In genomic region chr17:7328009-7328408, GRCh38 we compare ENCODE assay signal across 9 cellular contexts. TPM values are rescaled to one million over a fixed set of nuclear protein-coding genes. Genes with fewer than 3 reads are reported as not detected.
DNase-seq lines count a peak whose midpoint lies in the region; ATAC-seq and TF ChIP-seq lines count a peak whose summit lies in the region.
"Had no signal": no experiment of that assay in that cellular context is flagged by ENCODE, and none has a peak within 500 bp of the region (broad histone marks: within the 10 kb centered on the region; RNA-seq: fewer than 3 reads in every experiment).

No MANE protein-coding gene starts in this region.

- no peak overlapping the region for H3K27ac ChIP-seq in OCI-LY1 (ENCODE audit: low read depth, low read length, poor library complexity, severe bottlenecking)

- peaks cover 4% of the 10 kb centered on the region for H3K36me3 Mint-ChIP-seq in progenitor cell of endocrine pancreas (ENCODE audit: insufficient read depth)

- no peak overlapping the region for H2AFZ ChIP-seq in OCI-LY1 (ENCODE audit: low read length)

- H3K27ac Mint-ChIP-seq in progenitor cell of endocrine pancreas, result peak overlapping the region; percentile 97

- H3K27me3 ChIP-seq in GM06990 (replicated peaks; ENCODE audit: control insufficient read depth, insufficient read depth, low read length) (no peaks in the 10 kb centered on the region), OCI-LY1 (ENCODE audit: insufficient read depth, low read length) (no peaks in the 10 kb centered on the region), endocrine pancreas (ENCODE audit: control insufficient read depth, insufficient read depth, low read length) (no peaks in the 10 kb centered on the region)

- no peaks in the 10 kb centered on the region for H3K9me3 Mint-ChIP-seq in progenitor cell of endocrine pancreas (ENCODE audit: low read depth)

- no peak for TF ChIP-seq CTCF in GM06990 (IDR thresholded peaks at IDR 0.05; ENCODE audit: insufficient read depth, low read length, poor library complexity, severe bottlenecking)
- no peak for TF ChIP-seq CTCF in OCI-LY1 (IDR thresholded peaks at IDR 0.05; ENCODE audit: low read length)
- no peak for TF ChIP-seq CTCF in progenitor cell of endocrine pancreas (IDR thresholded peaks at IDR 0.05; ENCODE audit: unreplicated experiment)

- no peaks in the 10 kb centered on the region for H3K9me2 ChIP-seq in OCI-LY1 (ENCODE audit: low read depth, low read length)

- H4K20me1 ChIP-seq in OCI-LY1 (ENCODE audit: insufficient read depth, low read length), result no peaks in the 10 kb centered on the region

- H3K79me2 ChIP-seq in OCI-LY1 (ENCODE audit: insufficient read depth, low read length), result no peaks in the 10 kb centered on the region

- peak overlapping the region; percentile 94 for H3K9ac ChIP-seq in OCI-LY1 (ENCODE audit: low read length)
- peak overlapping the region; percentile 22 for H3K9ac ChIP-seq in endocrine pancreas (ENCODE audit: control insufficient read depth, insufficient read depth, low read length)

- peaks cover 11% of the 10 kb centered on the region for H3K4me1 Mint-ChIP-seq in progenitor cell of endocrine pancreas (ENCODE audit: low read depth)

- no peaks in the 10 kb centered on the region for H3K27me3 Mint-ChIP-seq in progenitor cell of endocrine pancreas

- H3K36me3 ChIP-seq in GM06990 (ENCODE audit: control insufficient read depth, insufficient read depth, low read length) (peaks cover 21% of the 10 kb centered on the region), OCI-LY1 (ENCODE audit: insufficient read depth, low read length) (peaks cover 35% of the 10 kb centered on the region), endocrine pancreas (ENCODE audit: control insufficient read depth, insufficient read depth, low read length) (peaks cover 2% of the 10 kb centered on the region)

- H3F3A ChIP-seq in OCI-LY1 (ENCODE audit: insufficient read depth, low read length), result no peaks in the 10 kb centered on the region

- intact Hi-C loops in posterior vena cava (cut with DNase I) (no loop called here), Right ventricle myocardium inferior (cut with DNase I) (loop anchor here (10.0 kb wide), 1 partner anchor 257 kb away; the partner anchor contains the start of gene MPDU1)

- H3K9me3 ChIP-seq in OCI-LY1 (ENCODE audit: low read length), result no peaks in the 10 kb centered on the region
- H3K9me3 ChIP-seq in endocrine pancreas (ENCODE audit: control insufficient read depth, low read length), result no peaks in the 10 kb centered on the region

- DNase-seq in GM06990 (ENCODE audit: extremely low read depth, insufficient read length), result no peak
- DNase-seq in progenitor cell of endocrine pancreas (ENCODE audit: low spot score, unreplicated experiment), result no peak
- DNase-seq in posterior vena cava (ENCODE audit: low spot score), result no peak
- DNase-seq in Right ventricle myocardium inferior (ENCODE audit: missing footprints), result no peak
- DNase-seq: NCI-H226 had no signal

- H3K4me1 ChIP-seq in OCI-LY1 (ENCODE audit: insufficient read depth, low read length, severe bottlenecking) (peaks cover 34% of the 10 kb centered on the region), endocrine pancreas (ENCODE audit: control insufficient read depth, insufficient read depth, low read length) (no peaks in the 10 kb centered on the region)

- peak overlapping the region; percentile 95 for H3K4me3 Mint-ChIP-seq in progenitor cell of endocrine pancreas (ENCODE audit: low read depth)

- H3K4me2 ChIP-seq in OCI-LY1 (ENCODE audit: low read length), result peak overlapping the region; percentile 82

- no peak for ATAC-seq in GM21360 (IDR thresholded peaks at IDR 0.05; ENCODE audit: unreplicated experiment)
- no peak for ATAC-seq in HG03045 (IDR thresholded peaks at IDR 0.05; ENCODE audit: unreplicated experiment)
- ATAC-seq in Right ventricle myocardium inferior, result no peak

- H3K4me3 ChIP-seq in GM06990 (replicated peaks; ENCODE audit: low read depth, low read length) (peak overlapping the region; percentile 81), OCI-LY1 (ENCODE audit: low read depth, low read length, poor library complexity, severe bottlenecking) (peak overlapping the region; percentile 98), endocrine pancreas (ENCODE audit: control insufficient read depth, insufficient read depth, low read length) (no peak overlapping the region)

RNA-seq across cellular contexts. Expression of gene NEURL4, which starts 1.1 kb away (rescaled TPM):
- total RNA-seq in progenitor cell of endocrine pancreas, result 75.2 TPM in 2 replicates
- total RNA-seq in posterior vena cava, result 10 to 100 TPM; 20.0 to 22.8 TPM
- total RNA-seq in Right ventricle myocardium inferior, result 30.8 TPM

RNA-seq across cellular contexts. Expression of gene ACAP1, which starts 8.3 kb away (rescaled TPM):
- total RNA-seq in progenitor cell of endocrine pancreas (1.0 TPM in 1 of 2 replicates, not detected in the other), posterior vena cava (10 to 100 TPM; 11.9 to 15.2 TPM), Right ventricle myocardium inferior (14.0 TPM)

RNA-seq across cellular contexts. Expression of gene GPS2, which starts 12.8 kb away (rescaled TPM):
- total RNA-seq in progenitor cell of endocrine pancreas (77.1 and 81.1 TPM in 2 replicates), posterior vena cava (10 to 100 TPM; 47.0 to 47.9 TPM), Right ventricle myocardium inferior (70.3 TPM)

RNA-seq across cellular contexts. Expression of gene EIF5A, which starts 20.6 kb away (rescaled TPM):
- total RNA-seq in progenitor cell of endocrine pancreas, result 323 and 338 TPM in 2 replicates
- total RNA-seq in posterior vena cava, result 100 to 1,000 TPM; 275 to 328 TPM
- 326 TPM for total RNA-seq in Right ventricle myocardium inferior

RNA-seq across cellular contexts. Expression of gene KCTD11, which starts 24.0 kb away (rescaled TPM):
- total RNA-seq in progenitor cell of endocrine pancreas (11.3 and 12.4 TPM in 2 replicates), posterior vena cava (10 to 100 TPM in 1 of 2 donors, 1 to 10 TPM in 1; 8.8 to 10.0 TPM), Right ventricle myocardium inferior (4.7 TPM)
